In genomic region chr11:119363874-119364590, GRCh38 we compare ENCODE assay signal across 1 cellular context.
TF ChIP-seq lines count a peak whose summit lies in the region.

No MANE protein-coding gene starts in this region.

TF ChIP-seq in endothelial cell of umbilical vein, 7 proteins besides CTCF, POLR2A, EP300 and RAD21 (continued from another document):
- no peak for TF ChIP-seq JUN (IDR thresholded peaks at IDR 0.05; ENCODE audit: borderline replicate concordance, insufficient read depth, insufficient read length, low read depth)
- no peak for TF ChIP-seq MAX (IDR thresholded peaks at IDR 0.05; ENCODE audit: insufficient read depth, insufficient read length)
- no peak for TF ChIP-seq EZH2 (IDR thresholded peaks at IDR 0.05; ENCODE audit: borderline replicate concordance, low read depth, low read length, severe bottlenecking)
- no peak for TF ChIP-seq GATA2 (IDR thresholded peaks at IDR 0.05; ENCODE audit: insufficient read depth, insufficient read length, low read depth, low read length)
- TF ChIP-seq FOS (IDR thresholded peaks at IDR 0.05; ENCODE audit: borderline replicate concordance, insufficient read depth, low read length) = no peak
